ENCODE assay signal across 13 cellular contexts in genomic region chr1:38997901-38998190, GRCh38. TPM values are rescaled to one million over a fixed set of nuclear protein-coding genes. Genes with fewer than 3 reads are reported as not detected.
A peak's percentile ranks its signal among the peaks of the same experiment; 100 is the strongest.
DNase-seq lines count a peak whose midpoint lies in the region; ATAC-seq and TF ChIP-seq lines count a peak whose summit lies in the region.
"Had no signal": no experiment of that assay in that cellular context is flagged by ENCODE, and none has a peak within 500 bp of the region (broad histone marks: within the 10 kb centered on the region; RNA-seq: fewer than 3 reads in every experiment).

No MANE protein-coding gene starts in this region.

- peak overlapping the region; percentile 53 for H3K4me3 Mint-ChIP-seq in activated naive CD4-positive, alpha-beta T cell treated with anti-CD3 and anti-CD28 coated beads, Interleukin-2, amount 10 ng/mL, durations not matched to agents 7 days and 5 days

- CTCF ChIA-PET in activated naive CD4-positive, alpha-beta T cell treated with anti-CD3 and anti-CD28 coated beads, Interleukin-2, amount 10 ng/mL, durations not matched to agents 7 days and 5 days (lab: Charles Lee): interaction anchor here (0.8 kb wide), 1 partner anchor 29 kb away, joined by 3 read pairs; the partner anchor contains the start of gene NDUFS5
- CTCF ChIA-PET in PC-3 (lab: Charles Lee): no interaction called here

- H3K27me3 ChIP-seq in subcutaneous abdominal adipose tissue (ENCODE audit: control insufficient read depth in 5 of 5, insufficient read depth in 4 of 5, low read length in 5 of 5) (no peaks in the 10 kb centered on the region), PC-3 (ENCODE audit: low read length) (no peaks in the 10 kb centered on the region)

- no peak overlapping the region for H3K4me3 ChIP-seq in subcutaneous abdominal adipose tissue (ENCODE audit: low read depth in 1 of 5, low read length in 5 of 5)
- H3K4me3 ChIP-seq in PC-3 (ENCODE audit: low read length): no peak overlapping the region

- H3K79me2 ChIP-seq in PC-3 (ENCODE audit: low read length): peaks cover 64% of the 10 kb centered on the region

- no peak for ATAC-seq in activated naive CD4-positive, alpha-beta T cell treated with anti-CD3 and anti-CD28 coated beads, Interleukin-2, amount 50 U/mL, for 72 hours
- ATAC-seq in PC-3: no peak
- ATAC-seq in HG02852 (IDR thresholded peaks at IDR 0.05; ENCODE audit: unreplicated experiment): no peak

- POLR2A ChIA-PET in PC-3 (lab: Charles Lee; ENCODE audit: unreplicated experiment): no interaction called here

- intact Hi-C loops in PC-3 (cut with micrococcal nuclease): no loop called here

- no peak overlapping the region for H3K4me2 ChIP-seq in PC-3 (ENCODE audit: low read length)

- no TSS peak for BruUV-seq in PC-3 (replicated peaks; lab: Mats Ljungman, UMichigan)

- H3K9ac ChIP-seq in subcutaneous abdominal adipose tissue (ENCODE audit: low read length in 5 of 5): peak overlapping the region in 1 of 5 donors; percentile 40
- no peak overlapping the region for H3K9ac ChIP-seq in PC-3 (ENCODE audit: low read length)

- H3F3A ChIP-seq in PC-3 (ENCODE audit: low read length, unreplicated experiment): no peaks in the 10 kb centered on the region

- H3K9me3 ChIP-seq in subcutaneous abdominal adipose tissue (ENCODE audit: control insufficient read depth in 5 of 5, low read length in 5 of 5) (no peaks in the 10 kb centered on the region), PC-3 (ENCODE audit: low read length) (no peaks in the 10 kb centered on the region)

- no peaks in the 10 kb centered on the region for H3K27me3 Mint-ChIP-seq in activated naive CD4-positive, alpha-beta T cell treated with anti-CD3 and anti-CD28 coated beads, Interleukin-2, amount 10 ng/mL, durations not matched to agents 7 days and 5 days
- H3K27me3 Mint-ChIP-seq: type B pancreatic cell had no signal

- peaks cover 75% of the 10 kb centered on the region for H3K36me3 Mint-ChIP-seq in activated naive CD4-positive, alpha-beta T cell treated with anti-CD3 and anti-CD28 coated beads, Interleukin-2, amount 10 ng/mL, durations not matched to agents 7 days and 5 days
- H3K36me3 Mint-ChIP-seq in activated naive CD4-positive, alpha-beta T cell treated with anti-CD3 and anti-CD28 coated beads, Interleukin-2, amount 50 U/mL, for 72 hours: peaks cover 27 to 61% of the 10 kb centered on the region in 2 donors

- H3K9me2 ChIP-seq in PC-3 (replicated peaks; ENCODE audit: low read length): no peaks in the 10 kb centered on the region

- DNase-seq in activated naive CD4-positive, alpha-beta T cell treated with anti-CD3 and anti-CD28 coated beads, Interleukin-2, amount 10 ng/mL, durations not matched to agents 7 days and 5 days: no peak
- DNase-seq in activated naive CD4-positive, alpha-beta T cell treated with Interleukin-2 at 50 U/mL for 16 hours: no peak
- DNase-seq in activated naive CD4-positive, alpha-beta T cell treated with anti-CD3 and anti-CD28 coated beads, Interleukin-2, amount 50 U/mL, for 72 hours (ENCODE audit: low spot score in 2 of 2): no peak
- DNase-seq in iris pigment epithelial cell (ENCODE audit: low read depth): peak; percentile 70
- DNase-seq in PC-3: no peak
- DNase-seq in DMS153 treated with DMSO at 0.1 percent for 48 hours (lab: John Stamatoyannopoulos, UW; ENCODE audit: unreplicated experiment): no peak
- DNase-seq: dermis blood vessel endothelial cell, NCI-H226, retina had no signal

- peaks cover 4 to 34% (median 20%) of the 10 kb centered on the region in 5 donors for H3K4me1 ChIP-seq in subcutaneous abdominal adipose tissue (ENCODE audit: control insufficient read depth in 5 of 5, insufficient read depth in 5 of 5, low read length in 5 of 5)
- H3K4me1 ChIP-seq in PC-3 (ENCODE audit: insufficient read depth, low read length): peaks cover 4% of the 10 kb centered on the region

- no peaks in the 10 kb centered on the region for H3K9me3 Mint-ChIP-seq in activated naive CD4-positive, alpha-beta T cell treated with anti-CD3 and anti-CD28 coated beads, Interleukin-2, amount 10 ng/mL, durations not matched to agents 7 days and 5 days
- H3K9me3 Mint-ChIP-seq in activated naive CD4-positive, alpha-beta T cell treated with anti-CD3 and anti-CD28 coated beads, Interleukin-2, amount 50 U/mL, for 72 hours: no peaks in the 10 kb centered on the region
- H3K9me3 Mint-ChIP-seq: type B pancreatic cell had no signal

- peaks cover 37% of the 10 kb centered on the region for H4K20me1 ChIP-seq in PC-3 (ENCODE audit: low read length)

- peaks cover 19 to 35% (median 30%) of the 10 kb centered on the region in 5 donors for H3K36me3 ChIP-seq in subcutaneous abdominal adipose tissue (ENCODE audit: control insufficient read depth in 5 of 5, insufficient read depth in 5 of 5, low read length in 5 of 5)
- peaks cover 56% of the 10 kb centered on the region for H3K36me3 ChIP-seq in PC-3 (ENCODE audit: low read depth, low read length)

- peaks cover 83% of the 10 kb centered on the region for H3K4me1 Mint-ChIP-seq in activated naive CD4-positive, alpha-beta T cell treated with anti-CD3 and anti-CD28 coated beads, Interleukin-2, amount 10 ng/mL, durations not matched to agents 7 days and 5 days

- no peak for TF ChIP-seq CTCF in PC-3 (conservative IDR thresholded peaks at IDR 0.05; ENCODE audit: low read depth, low read length)

- H2AFZ ChIP-seq in PC-3 (ENCODE audit: low read length): no peak overlapping the region

- H3K27ac ChIP-seq in subcutaneous abdominal adipose tissue (ENCODE audit: low read depth, low read length) (peak overlapping the region; percentile 17), PC-3 (ENCODE audit: low read length) (no peak overlapping the region)

- peak overlapping the region; percentile 94 for H3K27ac Mint-ChIP-seq in activated naive CD4-positive, alpha-beta T cell treated with anti-CD3 and anti-CD28 coated beads, Interleukin-2, amount 10 ng/mL, durations not matched to agents 7 days and 5 days
- H3K27ac Mint-ChIP-seq in activated naive CD4-positive, alpha-beta T cell treated with anti-CD3 and anti-CD28 coated beads, Interleukin-2, amount 50 U/mL, for 72 hours: peak overlapping the region; percentile 81 to 86

RNA-seq across cellular contexts. Expression of gene AKIRIN1, which starts 6.8 kb away (rescaled TPM):
- total RNA-seq in activated naive CD4-positive, alpha-beta T cell treated with anti-CD3 and anti-CD28 coated beads, Interleukin-2, amount 50 U/mL, for 72 hours: 10 to 100 TPM; 45.8 to 93.6 TPM
- total RNA-seq in PC-3 (2014; rRNA removed): 58.6 and 77.3 TPM in 2 replicates

RNA-seq across cellular contexts. Expression of gene NDUFS5, which starts 28.3 kb away (rescaled TPM):
- total RNA-seq in activated naive CD4-positive, alpha-beta T cell treated with anti-CD3 and anti-CD28 coated beads, Interleukin-2, amount 50 U/mL, for 72 hours: 100 to 1,000 TPM; 153 to 211 TPM
- total RNA-seq in PC-3 (2014; rRNA removed): 760 and 864 TPM in 2 replicates

RNA-seq across cellular contexts. Expression of gene RHBDL2, which starts 56.2 kb away (rescaled TPM):
- total RNA-seq in activated naive CD4-positive, alpha-beta T cell treated with anti-CD3 and anti-CD28 coated beads, Interleukin-2, amount 50 U/mL, for 72 hours: not detected
- 3.6 and 10.0 TPM in 2 replicates for total RNA-seq in PC-3 (2014; rRNA removed)
- total RNA-seq: lung microvascular endothelial cell had no signal
